Comparison of ENCODE assay signal across 8 cellular contexts in genomic region chr6:42726026-42726425, GRCh38. TPM values are rescaled to one million over a fixed set of nuclear protein-coding genes. Genes with fewer than 3 reads are reported as not detected.
DNase-seq lines count a peak whose midpoint lies in the region; ATAC-seq and TF ChIP-seq lines count a peak whose summit lies in the region.

No MANE protein-coding gene starts in this region.

- CTCF ChIA-PET in CD4-positive, alpha-beta T cell (lab: Charles Lee), result interaction anchor here (0.6 to 3.6 kb wide), 26 partner anchors 8 to 159 kb away, joined by 3 to 33 read pairs (median 3); partner anchors contain the start of genes BICRAL, RPL7L1 and TBCC

- TF ChIP-seq CTCF in CD4-positive, alpha-beta T cell (IDR thresholded peaks at IDR 0.05), result no peak
- TF ChIP-seq CTCF in Loucy (conservative IDR thresholded peaks at IDR 0.05; ENCODE audit: low read length) (no peak), parathyroid adenoma (IDR thresholded peaks at IDR 0.05) (no peak), mesothelial cell of epicardium (IDR thresholded peaks at IDR 0.05; ENCODE audit: unreplicated experiment) (no peak)

- H3K9me3 ChIP-seq in CD4-positive, alpha-beta T cell (ENCODE audit: control insufficient read depth, low read length), result no peaks in the 10 kb centered on the region
- H3K9me3 ChIP-seq in Loucy (ENCODE audit: insufficient read depth, low read depth, low read length), result no peaks in the 10 kb centered on the region
- H3K9me3 ChIP-seq in parathyroid adenoma (ENCODE audit: control insufficient read depth, low read length), result no peaks in the 10 kb centered on the region

- H3K4me3 Mint-ChIP-seq in CD4-positive, alpha-beta T cell, result peak overlapping the region; percentile 87
- H3K4me3 Mint-ChIP-seq in dendritic cell treated with granulocyte-macrophage colony-stimulating factor and Interleukin-4, amounts not matched to agents 40 ng/mL and 50 ng/mL, for 4 days, result peak overlapping the region; percentile 86
- H3K4me3 Mint-ChIP-seq in mesothelial cell of epicardium, result no peak overlapping the region

- H3K9me3 Mint-ChIP-seq in CD4-positive, alpha-beta T cell, result no peaks in the 10 kb centered on the region
- H3K9me3 Mint-ChIP-seq in dendritic cell treated with granulocyte-macrophage colony-stimulating factor and Interleukin-4, amounts not matched to agents 40 ng/mL and 50 ng/mL, for 4 days, result no peaks in the 10 kb centered on the region
- no peaks in the 10 kb centered on the region for H3K9me3 Mint-ChIP-seq in mesothelial cell of epicardium

- no peaks in the 10 kb centered on the region for H3K36me3 Mint-ChIP-seq in CD4-positive, alpha-beta T cell (ENCODE audit: low read depth)
- H3K36me3 Mint-ChIP-seq in dendritic cell treated with granulocyte-macrophage colony-stimulating factor and Interleukin-4, amounts not matched to agents 40 ng/mL and 50 ng/mL, for 4 days (ENCODE audit: low read depth), result no peaks in the 10 kb centered on the region
- H3K36me3 Mint-ChIP-seq in mesothelial cell of epicardium, result no peaks in the 10 kb centered on the region

- peak overlapping the region; percentile 43 for H3K9ac ChIP-seq in Loucy (ENCODE audit: low read depth, low read length, poor library complexity, severe bottlenecking)
- H3K9ac ChIP-seq in parathyroid adenoma, result no peak overlapping the region

- no peaks in the 10 kb centered on the region for H3K9me2 ChIP-seq in Loucy (replicated peaks; ENCODE audit: low read depth, low read length)

- H3K36me3 ChIP-seq in Loucy (ENCODE audit: insufficient read depth, low read length), result no peaks in the 10 kb centered on the region
- no peaks in the 10 kb centered on the region for H3K36me3 ChIP-seq in parathyroid adenoma (ENCODE audit: control insufficient read depth, insufficient read depth, low read length)

- peaks cover 19% of the 10 kb centered on the region for H3K4me1 Mint-ChIP-seq in CD4-positive, alpha-beta T cell (ENCODE audit: low read depth)
- peaks cover 19% of the 10 kb centered on the region for H3K4me1 Mint-ChIP-seq in dendritic cell treated with granulocyte-macrophage colony-stimulating factor and Interleukin-4, amounts not matched to agents 40 ng/mL and 50 ng/mL, for 4 days (ENCODE audit: low read depth)
- no peaks in the 10 kb centered on the region for H3K4me1 Mint-ChIP-seq in mesothelial cell of epicardium

- no peaks in the 10 kb centered on the region for H3F3A ChIP-seq in Loucy (ENCODE audit: low read depth)

- peak overlapping the region; percentile 75 for H3K4me2 ChIP-seq in Loucy (ENCODE audit: low read depth, low read length, poor library complexity, severe bottlenecking)
- H3K4me2 ChIP-seq in parathyroid adenoma (ENCODE audit: low read length), result peak overlapping the region; percentile 52

- no peaks in the 10 kb centered on the region for H3K27me3 ChIP-seq in CD4-positive, alpha-beta T cell (ENCODE audit: control insufficient read depth, insufficient read depth, low read length)
- H3K27me3 ChIP-seq in Loucy (ENCODE audit: insufficient read depth, low read length, poor library complexity, severe bottlenecking), result no peaks in the 10 kb centered on the region
- no peaks in the 10 kb centered on the region for H3K27me3 ChIP-seq in parathyroid adenoma (ENCODE audit: control insufficient read depth, insufficient read depth, low read length)

- POLR2A ChIA-PET in CD4-positive, alpha-beta T cell (lab: Charles Lee), result interaction anchor here (0.5 to 6.4 kb wide), 28 partner anchors 8 to 1521 kb away, joined by 3 to 152 read pairs (median 5); partner anchors contain the start of genes BICRAL, CNPY3, HSP90AB1 and RPL7L1

- H3K4me1 ChIP-seq in Loucy (ENCODE audit: insufficient read depth, low read length, poor library complexity, severe bottlenecking) (peaks cover 7% of the 10 kb centered on the region), parathyroid adenoma (peaks cover 15% of the 10 kb centered on the region)

- H3K27me3 Mint-ChIP-seq in CD4-positive, alpha-beta T cell, result no peaks in the 10 kb centered on the region
- H3K27me3 Mint-ChIP-seq in dendritic cell treated with granulocyte-macrophage colony-stimulating factor and Interleukin-4, amounts not matched to agents 40 ng/mL and 50 ng/mL, for 4 days, result peaks cover 11% of the 10 kb centered on the region
- H3K27me3 Mint-ChIP-seq in mesothelial cell of epicardium (ENCODE audit: low read depth), result peaks cover 11% of the 10 kb centered on the region

- peak overlapping the region; percentile 90 for H3K27ac Mint-ChIP-seq in CD4-positive, alpha-beta T cell
- H3K27ac Mint-ChIP-seq in dendritic cell treated with granulocyte-macrophage colony-stimulating factor and Interleukin-4, amounts not matched to agents 40 ng/mL and 50 ng/mL, for 4 days, result peak overlapping the region; percentile 90
- no peak overlapping the region for H3K27ac Mint-ChIP-seq in mesothelial cell of epicardium

- H3K27ac ChIP-seq in CD4-positive, alpha-beta T cell (ENCODE audit: low read depth, low read length), result peak overlapping the region; percentile 64
- peak overlapping the region; percentile 66 for H3K27ac ChIP-seq in parathyroid adenoma

- H3K79me2 ChIP-seq in Loucy (ENCODE audit: insufficient read depth, low read length) (no peaks in the 10 kb centered on the region), parathyroid adenoma (no peaks in the 10 kb centered on the region)

- H3K4me3 ChIP-seq in Loucy (ENCODE audit: low read length, poor library complexity, severe bottlenecking) (peak overlapping the region; percentile 58), parathyroid adenoma (ENCODE audit: low read depth, low read length) (peak overlapping the region; percentile 46)

- peak overlapping the region; percentile 96 for H2AFZ ChIP-seq in Loucy (ENCODE audit: low read length)
- peak overlapping the region; percentile 72 for H2AFZ ChIP-seq in parathyroid adenoma

- DNase-seq in CD4-positive, alpha-beta T cell, result no peak
- no peak for DNase-seq in DMS114 treated with DMSO at 0.1 percent for 48 hours (lab: John Stamatoyannopoulos, UW; ENCODE audit: unreplicated experiment)
- DNase-seq in mesothelial cell of epicardium (ENCODE audit: low spot score in 2 of 2, unreplicated experiment in 2 of 2), result no peak
- no peak for DNase-seq in cerebellum (ENCODE audit: low spot score)
- DNase-seq in stimulated activated CD4-positive, alpha-beta T cell treated with anti-CD3 and anti-CD28 coated beads, Interleukin-1b, Interleukin-23, amount 100 ng/mL, for 48 hours, result no peak

- H4K20me1 ChIP-seq in Loucy (ENCODE audit: insufficient read depth, low read length, poor library complexity, severe bottlenecking), result no peaks in the 10 kb centered on the region

- intact Hi-C loops in CD4-positive, alpha-beta T cell (cut with DNase I, micrococcal nuclease), result loop anchor here (1.0 to 5.0 kb wide), 10 partner anchors 20 to 173 kb away; partner anchors contain the start of genes RPL7L1 (in 1 of the 2) and TBCC (in 1 of the 2)
- intact Hi-C loops in dendritic cell treated with granulocyte-macrophage colony-stimulating factor and Interleukin-4, amounts not matched to agents 40 ng/mL and 50 ng/mL, for 4 days (cut with micrococcal nuclease), result loop anchor here (1.0 to 5.0 kb wide), 3 partner anchors 21 to 65 kb away; partner anchors contain the start of gene TBCC

- ATAC-seq in CD4-positive, alpha-beta T cell (ENCODE audit: poor library complexity), result no peak

RNA-seq across cellular contexts. Expression of gene PRPH2, which starts 3.6 kb away (rescaled TPM):
- total RNA-seq in CD4-positive, alpha-beta T cell, result under 1 TPM; 0.08 to 0.11 TPM
- total RNA-seq in mesothelial cell of epicardium (0.11 to 0.16 TPM (median 0.11 TPM) in 3 replicates), cerebellum (5.4 TPM)

RNA-seq across cellular contexts. Expression of gene TBCC, which starts 19.9 kb away (rescaled TPM):
- total RNA-seq in CD4-positive, alpha-beta T cell, result 10 to 100 TPM; 67.3 to 68.3 TPM
- total RNA-seq in mesothelial cell of epicardium (19.5 to 21.2 TPM (median 20.3 TPM) in 3 replicates), cerebellum (29.6 TPM)

RNA-seq across cellular contexts. Expression of gene BICRAL, which starts 55.8 kb away (rescaled TPM):
- total RNA-seq in CD4-positive, alpha-beta T cell, result 10 to 100 TPM; 15.0 to 15.8 TPM
- 12.5 to 13.2 TPM (median 12.7 TPM) in 3 replicates for total RNA-seq in mesothelial cell of epicardium
- total RNA-seq in cerebellum, result 20.2 TPM
